In the genomic region with DNA sequence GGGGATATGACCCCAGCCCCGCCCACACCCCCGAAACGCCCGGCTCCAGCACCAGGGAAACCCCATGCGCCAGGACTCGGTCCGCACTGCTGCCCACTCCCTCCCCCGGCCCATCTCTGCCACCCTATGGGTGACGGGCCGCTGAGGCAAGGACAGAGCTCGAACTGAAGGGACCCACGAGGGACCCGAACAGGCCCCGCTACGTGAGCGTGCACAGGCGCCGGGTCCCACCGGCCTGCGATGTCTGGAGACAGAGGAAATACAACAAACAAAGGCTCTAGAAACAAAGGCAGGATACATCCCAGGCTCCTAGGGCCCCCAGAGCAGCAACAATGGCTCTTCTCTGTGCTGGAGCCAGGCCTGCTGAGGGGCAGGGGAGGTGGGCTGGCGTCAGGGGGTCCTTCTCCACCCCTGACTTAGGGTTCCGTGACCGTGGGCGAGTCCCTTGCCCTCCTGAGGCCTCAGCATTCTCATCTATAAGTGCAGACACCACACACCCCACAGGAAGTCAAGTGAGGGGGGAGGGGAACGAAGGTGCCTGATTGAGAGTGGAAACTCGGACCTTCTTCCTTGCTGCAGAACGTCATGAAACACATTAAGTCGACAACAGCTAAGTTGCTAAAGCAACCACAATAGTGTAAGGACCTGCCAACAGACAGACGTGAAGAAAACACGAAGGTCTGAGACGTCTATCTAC, we compare ENCODE assay signal across 8 cellular contexts. TPM values are rescaled to one million over a fixed set of nuclear protein-coding genes. Genes with fewer than 3 reads are reported as not detected.
DNase-seq lines count a peak whose midpoint lies in the region; ATAC-seq and TF ChIP-seq lines count a peak whose summit lies in the region.

No MANE protein-coding gene starts in this region.

- in situ Hi-C loops in G401 (cut with HindIII; ENCODE audit: low sequenced_read_pairs): no loop called here

- no peaks in the 10 kb centered on the region for H3K27me3 Mint-ChIP-seq in activated CD8-positive, alpha-beta T cell treated with anti-CD3 and anti-CD28 coated beads for 36 hours

- no peak for TF ChIP-seq EP300 in esophagus muscularis mucosa (IDR thresholded peaks at IDR 0.05)

- intact Hi-C loops in activated CD8-positive, alpha-beta T cell treated with anti-CD3 and anti-CD28 coated beads for 36 hours (cut with micrococcal nuclease): no loop called here
- intact Hi-C loops in esophagus muscularis mucosa (cut with DNase I) (no loop called here), spleen (cut with DNase I; ENCODE audit: low total_unique reads) (no loop called here)

- H3K4me3 ChIP-seq in esophagus muscularis mucosa (peak overlapping the region; percentile 24 to 73 (median 32)), spleen (peak overlapping the region in 7 of 8 donors; percentile 9 to 96 (median 88))

- H3K27me3 ChIP-seq in esophagus muscularis mucosa (no peaks in the 10 kb centered on the region), spleen (replicated peaks in 1 of 7) (no peaks in the 10 kb centered on the region)

- peak overlapping the region; percentile 94 for H3K27ac Mint-ChIP-seq in activated CD8-positive, alpha-beta T cell treated with anti-CD3 and anti-CD28 coated beads for 36 hours

- peaks cover 40 to 58% (median 52%) of the 10 kb centered on the region in 4 donors for H3K4me1 ChIP-seq in esophagus muscularis mucosa
- peaks cover 33 to 79% (median 58%) of the 10 kb centered on the region in 6 donors for H3K4me1 ChIP-seq in spleen

- H3K4me1 Mint-ChIP-seq in activated CD8-positive, alpha-beta T cell treated with anti-CD3 and anti-CD28 coated beads for 36 hours (ENCODE audit: low read depth): peaks cover 33% of the 10 kb centered on the region

- H3K4me3 Mint-ChIP-seq in activated CD8-positive, alpha-beta T cell treated with anti-CD3 and anti-CD28 coated beads for 36 hours: peak overlapping the region; percentile 94

- H3K27ac ChIP-seq in esophagus muscularis mucosa (replicated peaks in 1 of 4): peak overlapping the region; percentile 75 to 91 (median 86)
- peak overlapping the region; percentile 79 to 95 (median 93) for H3K27ac ChIP-seq in spleen

- H3K36me3 ChIP-seq in esophagus muscularis mucosa (peaks cover 0 to 25% (median 13%) of the 10 kb centered on the region in 4 donors), spleen (peaks cover 0 to 31% (median 17%) of the 10 kb centered on the region in 6 donors)

- no peak for TF ChIP-seq CTCF in activated CD8-positive, alpha-beta T cell treated with anti-CD3 and anti-CD28 coated beads for 36 hours (IDR thresholded peaks at IDR 0.05)
- TF ChIP-seq CTCF in esophagus muscularis mucosa (IDR thresholded peaks at IDR 0.05) (no peak), spleen (IDR thresholded peaks at IDR 0.05 in 8 of 11, conservative IDR thresholded peaks at IDR 0.05 in 3 of 11) (no peak)

- WGBS in esophagus muscularis mucosa: 53% methylated on average over 19 of the region's 31 CpGs
- WGBS in spleen, 5 donors: 39 to 55% (median 53%) methylated on average over 22 to 31 of the region's 31 CpGs

- POLR2A ChIA-PET in activated CD8-positive, alpha-beta T cell treated with anti-CD3 and anti-CD28 coated beads for 36 hours (lab: Charles Lee): interaction anchor here (0.7 to 3.4 kb wide), 7 partner anchors 8 to 594 kb away, joined by 3 to 14 read pairs (median 5); no protein-coding TSS in a partner anchor

- CTCF ChIA-PET in activated CD8-positive, alpha-beta T cell treated with anti-CD3 and anti-CD28 coated beads for 36 hours (lab: Charles Lee): interaction anchor here (0.9 to 1.3 kb wide), 3 partner anchors 12 to 29 kb away, joined by 3 to 5 read pairs (median 4); no protein-coding TSS in a partner anchor

- no peaks in the 10 kb centered on the region for H3K9me3 Mint-ChIP-seq in activated CD8-positive, alpha-beta T cell treated with anti-CD3 and anti-CD28 coated beads for 36 hours

- H3K9me3 ChIP-seq in esophagus muscularis mucosa (no peaks in the 10 kb centered on the region), spleen (no peaks in the 10 kb centered on the region)

- peaks cover 23% of the 10 kb centered on the region for H3K36me3 Mint-ChIP-seq in activated CD8-positive, alpha-beta T cell treated with anti-CD3 and anti-CD28 coated beads for 36 hours (ENCODE audit: low read depth)

- ATAC-seq in activated CD8-positive, alpha-beta T cell treated with anti-CD3 and anti-CD28 coated beads for 36 hours: peak; percentile 64
- ATAC-seq in HG02885 (IDR thresholded peaks at IDR 0.05; ENCODE audit: poor library complexity, unreplicated experiment): no peak
- ATAC-seq in GM21528 (IDR thresholded peaks at IDR 0.05; ENCODE audit: low FRiP score, unreplicated experiment): no peak
- ATAC-seq in HG02970 (IDR thresholded peaks at IDR 0.05; ENCODE audit: low FRiP score, unreplicated experiment): no peak

- TF ChIP-seq POLR2A in esophagus muscularis mucosa (IDR thresholded peaks at IDR 0.05; ENCODE audit: low read depth): no peak
- TF ChIP-seq POLR2A in spleen (IDR thresholded peaks at IDR 0.05): no peak

- DNase-seq in G401 (ENCODE audit: low spot score) (peak; percentile 25), esophagus muscularis mucosa (ENCODE audit: extremely low spot score) (no peak), spleen (no peak), SKM-1 (lab: John Stamatoyannopoulos, UW; ENCODE audit: unreplicated experiment) (no peak)
- peak; percentile 92 for DNase-seq in activated CD8-positive, alpha-beta T cell treated with anti-CD3 and anti-CD28 coated beads for 36 hours

RNA-seq across cellular contexts. Expression of gene ABHD17A, which starts 3.1 kb away (rescaled TPM):
- 94.4 and 130 TPM in 2 replicates for total RNA-seq in G401 (2014; rRNA removed; shearing (Covaris generic))
- total RNA-seq in activated CD8-positive, alpha-beta T cell treated with anti-CD3 and anti-CD28 coated beads for 36 hours: 100 to 1,000 TPM; 112 to 113 TPM
- total RNA-seq in esophagus muscularis mucosa (100 to 1,000 TPM in 2 of 4 donors, 10 to 100 TPM in 2; 89.7 to 125 (median 102) TPM), spleen (100 to 1,000 TPM in 2 of 7 donors, 10 to 100 TPM in 5; 73.4 to 104 (median 83.0) TPM)
- polyA plus RNA-seq in spleen: 100 to 1,000 TPM in 1 of 3 donors, 10 to 100 TPM in 2; 80.4 to 107 (median 88.1) TPM

RNA-seq across cellular contexts. Expression of gene KLF16, which starts 18.9 kb away (rescaled TPM):
- 27.9 and 29.2 TPM in 2 replicates for total RNA-seq in G401 (2014; rRNA removed; shearing (Covaris generic))
- total RNA-seq in activated CD8-positive, alpha-beta T cell treated with anti-CD3 and anti-CD28 coated beads for 36 hours: 10 to 100 TPM; 25.6 to 27.7 TPM
- total RNA-seq in esophagus muscularis mucosa: 10 to 100 TPM in 1 of 4 donors, 1 to 10 TPM in 3; 2.5 to 10.8 (median 8.5) TPM
- total RNA-seq in spleen: 10 to 100 TPM; 12.9 to 39.0 (median 29.5) TPM
- 10 to 100 TPM in 1 of 3 donors, 1 to 10 TPM in 2; 7.1 to 19.5 (median 8.1) TPM for polyA plus RNA-seq in spleen

RNA-seq across cellular contexts. Expression of gene ADAT3, which starts 23.0 kb away (rescaled TPM):
- total RNA-seq in G401 (2014; rRNA removed; shearing (Covaris generic)): 8.6 and 13.5 TPM in 2 replicates
- 1 to 10 TPM; 5.3 to 6.7 TPM for total RNA-seq in activated CD8-positive, alpha-beta T cell treated with anti-CD3 and anti-CD28 coated beads for 36 hours
- total RNA-seq in esophagus muscularis mucosa (1 to 10 TPM; 3.8 to 5.6 (median 4.4) TPM), spleen (10 to 100 TPM in 2 of 7 donors, 1 to 10 TPM in 5; 6.4 to 11.0 (median 8.3) TPM)
- 1 to 10 TPM; 3.2 to 9.4 (median 4.0) TPM for polyA plus RNA-seq in spleen

RNA-seq across cellular contexts. Expression of gene SCAMP4, which starts 23.0 kb away (rescaled TPM):
- total RNA-seq in G401 (2014; rRNA removed; shearing (Covaris generic)): 45.9 and 70.6 TPM in 2 replicates
- total RNA-seq in activated CD8-positive, alpha-beta T cell treated with anti-CD3 and anti-CD28 coated beads for 36 hours: 10 to 100 TPM; 23.1 to 25.1 TPM
- total RNA-seq in esophagus muscularis mucosa (10 to 100 TPM; 26.6 to 76.5 (median 59.3) TPM), spleen (10 to 100 TPM; 45.4 to 92.2 (median 53.6) TPM)
- 10 to 100 TPM; 13.0 to 29.9 (median 17.9) TPM for polyA plus RNA-seq in spleen

RNA-seq across cellular contexts. Expression of gene REXO1, which starts 34.0 kb away (rescaled TPM):
- 7.8 and 10.7 TPM in 2 replicates for total RNA-seq in G401 (2014; rRNA removed; shearing (Covaris generic))
- 10 to 100 TPM; 43.4 to 46.8 TPM for total RNA-seq in activated CD8-positive, alpha-beta T cell treated with anti-CD3 and anti-CD28 coated beads for 36 hours
- 10 to 100 TPM; 16.2 to 36.0 (median 26.1) TPM for total RNA-seq in esophagus muscularis mucosa
- 10 to 100 TPM; 35.7 to 88.1 (median 59.2) TPM for total RNA-seq in spleen
- polyA plus RNA-seq in spleen: 10 to 100 TPM; 13.4 to 52.3 (median 27.4) TPM

Comparison
In these comparisons a context has a peak if more than half of its experiments do, and no peak if none do; other contexts are left out.
1. DNase-seq: peak in G401 (single experiment) and activated CD8-positive, alpha-beta T cell treated with anti-CD3 and anti-CD28 coated beads for 36 hours (single experiment); none in esophagus muscularis mucosa (single experiment), spleen (single experiment) and SKM-1 (single experiment).